In genomic region chr11:2901854-2902783, GRCh38 we compare ENCODE assay signal across 8 cellular contexts.
DNase-seq lines count a peak whose midpoint lies in the region; ATAC-seq and TF ChIP-seq lines count a peak whose summit lies in the region.

No MANE protein-coding gene starts in this region.

- peak overlapping the region; percentile 75 for H3K4me3 ChIP-seq in AG04449 (ENCODE audit: low read depth, low read length)

- POLR2A ChIA-PET in AG04449 (lab: Yijun Ruan, JAX): interaction anchor here (0.6 to 2.8 kb wide), 4 partner anchors 27 to 502 kb away, joined by 3 to 12 read pairs (median 3); partner anchors contain the start of genes PHLDA2 and TSSC4

- DNase-seq in AG04449 (ENCODE audit: low read depth, low spot score): peak; percentile 42
- DNase-seq in NCI-H2227 treated with DMSO at 0.1 percent for 48 hours (lab: John Stamatoyannopoulos, UW): peak; percentile 92
- peak; percentile 75 for DNase-seq in activated CD4-positive, CD25-positive, alpha-beta regulatory T cell treated with anti-CD3 and anti-CD28 coated beads, Interleukin-2, amount 50 U/mL, for 16 hours (ENCODE audit: low read depth, low spot score)
- peak; percentile 67 for DNase-seq in cerebellar cortex (ENCODE audit: low spot score)
- peak; percentile 93 for DNase-seq in kidney tubule cell (ENCODE audit: low spot score)
- peak; percentile 74 to 94 (median 86) for DNase-seq in stimulated activated CD4-positive, alpha-beta T cell treated with anti-CD3 and anti-CD28 coated beads, Interleukin-1b, Interleukin-23, amount 100 ng/mL, for 24 hours (ENCODE audit: low read depth in 4 of 4, low spot score in 1 of 4)

- ATAC-seq in GM18868 (IDR thresholded peaks at IDR 0.05; ENCODE audit: unreplicated experiment) (peak; percentile 93), HG03097 (IDR thresholded peaks at IDR 0.05; ENCODE audit: low FRiP score, unreplicated experiment) (peak; percentile 90)

- no peak for TF ChIP-seq CTCF in AG04449 (IDR thresholded peaks at IDR 0.05; ENCODE audit: insufficient read depth, low read length, missing control alignments)

- CTCF ChIA-PET in AG04449 (lab: Yijun Ruan, JAX): interaction anchor here (0.7 to 3.1 kb wide), 6 partner anchors 10 to 371 kb away, joined by 3 to 35 read pairs (median 10); partner anchors contain the start of gene CDKN1C

Comparison
In these comparisons a context has a peak if more than half of its experiments do, and no peak if none do; other contexts are left out.
1. Peak in every context shown above with its lines: DNase-seq, ATAC-seq and H3K4me3 ChIP-seq.
2. DNase-seq: peak in every context shown above with its lines; median percentile 93 in kidney tubule cell; 92 in NCI-H2227 treated with DMSO at 0.1 percent for 48 hours; 86 in stimulated activated CD4-positive, alpha-beta T cell treated with anti-CD3 and anti-CD28 coated beads, Interleukin-1b, Interleukin-23, amount 100 ng/mL, for 24 hours; 75 in activated CD4-positive, CD25-positive, alpha-beta regulatory T cell treated with anti-CD3 and anti-CD28 coated beads, Interleukin-2, amount 50 U/mL, for 16 hours; 67 in cerebellar cortex; 42 in AG04449.